9 cellular contexts compared by ENCODE assay signal in genomic region chr9:125538092-125538473, GRCh38.
DNase-seq lines count a peak whose midpoint lies in the region; ATAC-seq and TF ChIP-seq lines count a peak whose summit lies in the region.
"Had no signal": no experiment of that assay in that cellular context is flagged by ENCODE, and none has a peak within 500 bp of the region (broad histone marks: within the 10 kb centered on the region; RNA-seq: fewer than 3 reads in every experiment).

No MANE protein-coding gene starts in this region.

- H3F3A ChIP-seq in neural progenitor cell (ENCODE audit: low read depth), result no peaks in the 10 kb centered on the region

- H3K36me3 ChIP-seq in mammary epithelial cell (ENCODE audit: insufficient read depth, low read length) (no peaks in the 10 kb centered on the region), neural progenitor cell (no peaks in the 10 kb centered on the region)

- CTCF ChIA-PET in mammary epithelial cell (lab: Charles Lee; ENCODE audit: low non-redundant PET), result interaction anchor here (0.6 kb wide), 1 partner anchor 547 kb away, joined by 3 read pairs; no protein-coding TSS in a partner anchor

- H2AFZ ChIP-seq in mammary epithelial cell (ENCODE audit: low read depth, low read length) (no peak overlapping the region), neural progenitor cell (replicated peaks) (no peak overlapping the region)

- H3K79me2 ChIP-seq in mammary epithelial cell (ENCODE audit: insufficient read depth, low read length) (peaks cover 12% of the 10 kb centered on the region), neural progenitor cell (ENCODE audit: low read depth) (no peaks in the 10 kb centered on the region)

- WGBS in mammary epithelial cell (ENCODE audit: low coverage, missing lambda C conversion rate), result 0% methylated on average over 2 of the region's 2 CpGs

- peak overlapping the region; percentile 79 for H3K27ac Mint-ChIP-seq in mesothelial cell of epicardium
- no peak overlapping the region for H3K27ac Mint-ChIP-seq in neural progenitor cell

- H4K20me1 ChIP-seq in mammary epithelial cell (ENCODE audit: insufficient read depth, low read length) (no peaks in the 10 kb centered on the region), neural progenitor cell (ENCODE audit: low read depth) (no peaks in the 10 kb centered on the region)

- H3K9me3 ChIP-seq in mammary epithelial cell (replicated peaks; ENCODE audit: insufficient read depth, low read length) (no peaks in the 10 kb centered on the region), neural progenitor cell (ENCODE audit: low read depth) (no peaks in the 10 kb centered on the region)

- DNase-seq in DMS153 (lab: John Stamatoyannopoulos, UW), result peak; percentile 79
- DNase-seq in NCI-H1694 treated with DMSO at 0.1 percent for 48 hours (lab: John Stamatoyannopoulos, UW), result peak; percentile 49
- DNase-seq in mammary epithelial cell, result peak; percentile 92
- DNase-seq in mesothelial cell of epicardium (ENCODE audit: low spot score in 2 of 2, unreplicated experiment in 2 of 2), result no peak
- DNase-seq in hypothalamus (lab: John Stamatoyannopoulos, UW), result no peak
- no peak for DNase-seq in UCSD-AML1 (lab: John Stamatoyannopoulos, UW; ENCODE audit: unreplicated experiment)
- no peak for DNase-seq in neural progenitor cell (ENCODE audit: low spot score)
- DNase-seq: NCI-H524 treated with DMSO at 0.1 percent for 48 hours had no signal

- H3K27me3 ChIP-seq in mammary epithelial cell (ENCODE audit: insufficient read depth, low read length) (no peaks in the 10 kb centered on the region), neural progenitor cell (no peaks in the 10 kb centered on the region)

- no peak overlapping the region for H3K4me3 Mint-ChIP-seq in mesothelial cell of epicardium
- no peak overlapping the region for H3K4me3 Mint-ChIP-seq in neural progenitor cell

- H3K36me3 Mint-ChIP-seq in mesothelial cell of epicardium, result no peaks in the 10 kb centered on the region
- peaks cover 8% of the 10 kb centered on the region for H3K36me3 Mint-ChIP-seq in neural progenitor cell

- H3K4me1 Mint-ChIP-seq in mesothelial cell of epicardium (peaks cover 46% of the 10 kb centered on the region), neural progenitor cell (no peaks in the 10 kb centered on the region)

- H3K4me1 ChIP-seq in mammary epithelial cell (ENCODE audit: insufficient read depth, low read length), result peaks cover 47% of the 10 kb centered on the region
- H3K4me1 ChIP-seq in neural progenitor cell, result no peaks in the 10 kb centered on the region

- intact Hi-C loops in mammary epithelial cell (cut with micrococcal nuclease), result no loop called here

- H3K27ac ChIP-seq in mammary epithelial cell (ENCODE audit: insufficient read depth, low read depth, low read length), result peak overlapping the region; percentile 61
- H3K27ac ChIP-seq in neural progenitor cell, result no peak overlapping the region

- ATAC-seq in GM21367 (IDR thresholded peaks at IDR 0.05; ENCODE audit: unreplicated experiment), result no peak

- no TSS peak for BruUV-seq in mammary epithelial cell (replicated peaks; lab: Mats Ljungman, UMichigan)

- H3K9ac ChIP-seq in mammary epithelial cell (ENCODE audit: insufficient read depth, low read length), result no peak overlapping the region
- H3K9ac ChIP-seq in neural progenitor cell, result no peak overlapping the region

- H3K4me3 ChIP-seq in mammary epithelial cell (replicated peaks in 1 of 3; ENCODE audit: insufficient read depth in 1 of 3, low read depth in 2 of 3, low read length in 3 of 3) (peak overlapping the region in 2 of 3 experiments; percentile 15), neural progenitor cell (no peak overlapping the region)

- dilution Hi-C loops in mammary epithelial cell (cut with HindIII; ENCODE audit: low sequenced_read_pairs), result no loop called here

- in situ Hi-C loops in mammary epithelial cell (cut with MboI; ENCODE audit: low sequenced_read_pairs in 2 of 2), result no loop called here

- H3K4me2 ChIP-seq in mammary epithelial cell (ENCODE audit: insufficient read depth, low read depth, low read length) (peak overlapping the region; percentile 78), neural progenitor cell (no peak overlapping the region)

- H3K9me3 Mint-ChIP-seq in mesothelial cell of epicardium (no peaks in the 10 kb centered on the region), neural progenitor cell (no peaks in the 10 kb centered on the region)

- TF ChIP-seq CTCF in mammary epithelial cell (conservative IDR thresholded peaks at IDR 0.05 in 1 of 2, IDR thresholded peaks at IDR 0.05 in 1 of 2; ENCODE audit: extremely low read depth in 1 of 2, insufficient read depth in 1 of 2, low read depth in 1 of 2, low read length in 2 of 2) (no peak), mesothelial cell of epicardium (IDR thresholded peaks at IDR 0.05; ENCODE audit: unreplicated experiment) (no peak), neural progenitor cell (IDR thresholded peaks at IDR 0.05) (no peak)

- H3K27me3 Mint-ChIP-seq in mesothelial cell of epicardium (ENCODE audit: low read depth) (no peaks in the 10 kb centered on the region), neural progenitor cell (ENCODE audit: insufficient read depth, low read depth) (no peaks in the 10 kb centered on the region)

Comparison
In these comparisons a context has a peak if more than half of its experiments do, and no peak if none do; other contexts are left out.
1. DNase-seq: peak in DMS153 (single experiment), NCI-H1694 treated with DMSO at 0.1 percent for 48 hours (single experiment) and mammary epithelial cell (single experiment); none in mesothelial cell of epicardium (0 of 2), hypothalamus (0 of 51), UCSD-AML1 (single experiment) and neural progenitor cell (single experiment).